Comparison of ENCODE assay signal across 14 cellular contexts in genomic region chr2:215500466-215500865, GRCh38.
DNase-seq lines count a peak whose midpoint lies in the region; ATAC-seq, FAIRE-seq and TF ChIP-seq lines count a peak whose summit lies in the region.
"Had no signal": no experiment of that assay in that cellular context is flagged by ENCODE, and none has a peak within 500 bp of the region (broad histone marks: within the 10 kb centered on the region; RNA-seq: fewer than 3 reads in every experiment).

No MANE protein-coding gene starts in this region.

- TF ChIP-seq CTCF in HEK293 (tag by site-specific recombination; IDR thresholded peaks at IDR 0.05) (no peak), endothelial cell of umbilical vein (IDR thresholded peaks at IDR 0.05; ENCODE audit: extremely low read depth in 1 of 2, insufficient read depth in 1 of 2, low read depth in 1 of 2, low read length in 2 of 2) (no peak), sigmoid colon (IDR thresholded peaks at IDR 0.05) (no peak)

- intact Hi-C loops in endothelial cell of umbilical vein (cut with micrococcal nuclease) (loop anchor here (5.0 kb wide), 1 partner anchor 33 kb away; no protein-coding TSS in a partner anchor), sigmoid colon (cut with DNase I) (no loop called here)

- H3K9me3 ChIP-seq in HEK293 (ENCODE audit: control insufficient read depth, insufficient read depth, low read depth, low read length) (no peaks in the 10 kb centered on the region), adipocyte (ENCODE audit: control insufficient read depth, low read length) (no peaks in the 10 kb centered on the region), endothelial cell of umbilical vein (replicated peaks; ENCODE audit: control insufficient read depth, insufficient read depth, low read length) (no peaks in the 10 kb centered on the region), sigmoid colon (no peaks in the 10 kb centered on the region)
- H3K9me3 ChIP-seq: A549 had no signal

- no peaks in the 10 kb centered on the region for H3K79me2 ChIP-seq in endothelial cell of umbilical vein (ENCODE audit: control insufficient read depth, insufficient read depth, low read length)

- CTCF ChIA-PET in HEK293 (lab: Yijun Ruan, JAX): interaction anchor here (0.9 to 1.0 kb wide), 2 partner anchors 25 to 327 kb away, joined by 3 to 5 read pairs; no protein-coding TSS in a partner anchor
- CTCF ChIA-PET in endothelial cell of umbilical vein (lab: Charles Lee): interaction anchor here (0.7 to 1.0 kb wide), 2 partner anchors 12 to 13 kb away, joined by 3 to 4 read pairs; no protein-coding TSS in a partner anchor

- peak overlapping the region; percentile 34 for H2AFZ ChIP-seq in endothelial cell of umbilical vein (ENCODE audit: low read depth, low read length)

- no peaks in the 10 kb centered on the region for H3K27me3 ChIP-seq in adipocyte (replicated peaks; ENCODE audit: control insufficient read depth, insufficient read depth, low read length)
- H3K27me3 ChIP-seq in endothelial cell of umbilical vein (ENCODE audit: control insufficient read depth in 2 of 2, insufficient read depth in 2 of 2, low read length in 2 of 2): no peaks in the 10 kb centered on the region
- no peaks in the 10 kb centered on the region for H3K27me3 ChIP-seq in sigmoid colon
- H3K27me3 ChIP-seq: BLaER1 treated with 17β-estradiol and CSF1 and Interleukin-3, amounts not matched to agents 10 nM and 100 nM had no signal

- POLR2A ChIA-PET in HEK293 (lab: Yijun Ruan, JAX): no interaction called here
- POLR2A ChIA-PET in endothelial cell of umbilical vein (lab: Charles Lee): no interaction called here

- FAIRE-seq in endothelial cell of umbilical vein (lab: Jason Lieb, UNC): no peak
- FAIRE-seq: A549, H54 had no signal

- H3K4me3 ChIP-seq in HEK293 (ENCODE audit: low read depth, low read length): no peak overlapping the region
- no peak overlapping the region for H3K4me3 ChIP-seq in adipocyte (ENCODE audit: low read length)
- H3K4me3 ChIP-seq in endothelial cell of umbilical vein (replicated peaks in 1 of 3; ENCODE audit: insufficient read depth in 1 of 3, low read depth in 1 of 3, low read length in 3 of 3): no peak overlapping the region
- H3K4me3 ChIP-seq in sigmoid colon: no peak overlapping the region
- H3K4me3 ChIP-seq: A549; BLaER1 treated with 17β-estradiol and CSF1 and Interleukin-3, amounts not matched to agents 10 nM and 100 nM had no signal

- DNase-seq in adipocyte (ENCODE audit: low read depth): no peak
- no peak for DNase-seq in endothelial cell of umbilical vein (ENCODE audit: low read depth, low spot score)
- no peak for DNase-seq in sigmoid colon
- DNase-seq in erythroblast (lab: John Stamatoyannopoulos, UW): no peak
- DNase-seq in left lobe of liver (ENCODE audit: low spot score): no peak
- DNase-seq: CD4-positive, CD25-positive, alpha-beta regulatory T cell; DMS53; GF-D8; IMR-90 had no signal

- TF ChIP-seq POLR2A in endothelial cell of umbilical vein (IDR thresholded peaks at IDR 0.05; ENCODE audit: low read depth, low read length) (no peak), sigmoid colon (IDR thresholded peaks at IDR 0.05) (no peak), erythroblast (IDR thresholded peaks at IDR 0.05; ENCODE audit: low read length) (no peak)

- no peaks in the 10 kb centered on the region for H3K9me1 ChIP-seq in endothelial cell of umbilical vein (replicated peaks; ENCODE audit: control insufficient read depth, extremely low read depth, insufficient read depth, low read length)

- H3K9ac ChIP-seq in adipocyte (ENCODE audit: low read length): peak overlapping the region; percentile 53
- H3K9ac ChIP-seq in endothelial cell of umbilical vein (replicated peaks; ENCODE audit: extremely low read depth, insufficient read depth, low read length): no peak overlapping the region
- H3K9ac ChIP-seq: BLaER1 treated with 17β-estradiol and CSF1 and Interleukin-3, amounts not matched to agents 10 nM and 100 nM had no signal

- no TSS peak for BruUV-seq in endothelial cell of umbilical vein (replicated peaks; lab: Mats Ljungman, UMichigan)

- H3K4me1 ChIP-seq in HEK293 (ENCODE audit: control insufficient read depth, insufficient read depth, low read length) (no peaks in the 10 kb centered on the region; the same call in 1 of the 2 replicates), adipocyte (ENCODE audit: control insufficient read depth, insufficient read depth, low read length) (peaks cover 56% of the 10 kb centered on the region), endothelial cell of umbilical vein (ENCODE audit: control insufficient read depth, extremely low read depth, insufficient read depth, low read length) (peaks cover 13% of the 10 kb centered on the region), sigmoid colon (peaks cover 0 to 9% (median 0%) of the 10 kb centered on the region in 4 donors)
- H3K4me1 ChIP-seq: BLaER1 treated with 17β-estradiol and CSF1 and Interleukin-3, amounts not matched to agents 10 nM and 100 nM had no signal

- H3K4me2 ChIP-seq in endothelial cell of umbilical vein (ENCODE audit: insufficient read depth, low read length): no peak overlapping the region
- H3K4me2 ChIP-seq: BLaER1 treated with 17β-estradiol and CSF1 and Interleukin-3, amounts not matched to agents 10 nM and 100 nM had no signal

- no peak overlapping the region for H3K27ac ChIP-seq in HEK293 (ENCODE audit: extremely low read depth, low read depth, low read length)
- no peak overlapping the region for H3K27ac ChIP-seq in endothelial cell of umbilical vein (ENCODE audit: insufficient read depth, low read depth, low read length)
- H3K27ac ChIP-seq in sigmoid colon: no peak overlapping the region
- H3K27ac ChIP-seq: BLaER1 treated with 17β-estradiol and CSF1 and Interleukin-3, amounts not matched to agents 10 nM and 100 nM had no signal

- H4K20me1 ChIP-seq in endothelial cell of umbilical vein (replicated peaks; ENCODE audit: control insufficient read depth, extremely low read depth, insufficient read depth, low read length): no peaks in the 10 kb centered on the region
- H4K20me1 ChIP-seq: BLaER1 treated with 17β-estradiol and CSF1 and Interleukin-3, amounts not matched to agents 10 nM and 100 nM had no signal

- TF ChIP-seq EP300 in sigmoid colon (IDR thresholded peaks at IDR 0.05): no peak

- ATAC-seq in left lobe of liver: no peak
- ATAC-seq: A549, HCT116 had no signal

- dilution Hi-C loops in endothelial cell of umbilical vein (cut with MboI; ENCODE audit: extremely low pct_ligation_motif_present, low sequenced_read_pairs): no loop called here

- no peaks in the 10 kb centered on the region for H3K36me3 ChIP-seq in HEK293 (ENCODE audit: control insufficient read depth in 2 of 2, insufficient read depth in 1 of 2, low read length in 2 of 2)
- no peaks in the 10 kb centered on the region for H3K36me3 ChIP-seq in adipocyte (ENCODE audit: control insufficient read depth, insufficient read depth, low read length, severe bottlenecking)
- H3K36me3 ChIP-seq in endothelial cell of umbilical vein (ENCODE audit: control insufficient read depth in 2 of 2, extremely low read depth in 1 of 2, insufficient read depth in 2 of 2, low read length in 2 of 2): no peaks in the 10 kb centered on the region
- no peaks in the 10 kb centered on the region for H3K36me3 ChIP-seq in sigmoid colon
- H3K36me3 ChIP-seq: BLaER1 treated with 17β-estradiol and CSF1 and Interleukin-3, amounts not matched to agents 10 nM and 100 nM had no signal

TF ChIP-seq in HEK293, 187 proteins besides CTCF, POLR2A, EP300 and RAD21:
- TF ChIP-seq HOXD13 (CRISPR knock-in tag; IDR thresholded peaks at IDR 0.05; ENCODE audit: borderline replicate concordance) (no peak), ZNF366 (tag by site-specific recombination; conservative IDR thresholded peaks at IDR 0.05) (0 out of 2 replicates have a peak, but pooled peaks have one; percentile 14), FEZF1 (tag by site-specific recombination; IDR thresholded peaks at IDR 0.05) (no peak)

TF ChIP-seq in endothelial cell of umbilical vein, 7 proteins besides CTCF, POLR2A, EP300 and RAD21:
- TF ChIP-seq POLR2AphosphoS5 (IDR thresholded peaks at IDR 0.05; ENCODE audit: insufficient read depth, low read depth, low read length): no peak
- no peak for TF ChIP-seq FOS (IDR thresholded peaks at IDR 0.05; ENCODE audit: borderline replicate concordance, insufficient read depth, low read length)
- TF ChIP-seq EZH2 (IDR thresholded peaks at IDR 0.05; ENCODE audit: borderline replicate concordance, low read depth, low read length, severe bottlenecking): no peak
- no peak for TF ChIP-seq JUN (IDR thresholded peaks at IDR 0.05; ENCODE audit: borderline replicate concordance, insufficient read depth, insufficient read length, low read depth)
- no peak for TF ChIP-seq GATA2 (IDR thresholded peaks at IDR 0.05; ENCODE audit: insufficient read depth, insufficient read length, low read depth, low read length)
- no peak for TF ChIP-seq MYC (IDR thresholded peaks at IDR 0.05; ENCODE audit: low read depth, low read length)
- TF ChIP-seq, protein P1, sequence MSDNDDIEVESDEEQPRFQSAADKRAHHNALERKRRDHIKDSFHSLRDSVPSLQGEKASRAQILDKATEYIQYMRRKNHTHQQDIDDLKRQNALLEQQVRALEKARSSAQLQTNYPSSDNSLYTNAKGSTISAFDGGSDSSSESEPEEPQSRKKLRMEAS (IDR thresholded peaks at IDR 0.05; ENCODE audit: insufficient read depth, insufficient read length): no peak
TF ChIP-seq in endothelial cell of umbilical vein: peak in this region for 0.
